In genomic region chr17:75576661-75577060, GRCh38 we compare ENCODE assay signal across 1 cellular context.
TF ChIP-seq lines count a peak whose summit lies in the region.

No MANE protein-coding gene starts in this region.

TF ChIP-seq in HepG2, 621 proteins besides CTCF, POLR2A, EP300 and RAD21 (continued from another document and continues in another):
- TF ChIP-seq ZNF710 (CRISPR knock-in tag; IDR thresholded peaks at IDR 0.05; ENCODE audit: borderline replicate concordance) (no peak), SKI (IDR thresholded peaks at IDR 0.05; ENCODE audit: partially characterized antibody) (peak; percentile 28), SP5 (CRISPR knock-in tag; IDR thresholded peaks at IDR 0.05; ENCODE audit: borderline replicate concordance, low read depth) (peak; percentile 23; the same call in 1 of the 2 replicates), CERS6 (CRISPR knock-in tag; IDR thresholded peaks at IDR 0.05) (no peak), ZNF326 (CRISPR knock-in tag; IDR thresholded peaks at IDR 0.05; ENCODE audit: borderline replicate concordance) (no peak), ZNF709 (CRISPR knock-in tag; IDR thresholded peaks at IDR 0.05) (no peak), MLX (CRISPR knock-in tag; IDR thresholded peaks at IDR 0.05) (peak; percentile 46; the same call in 1 of the 2 replicates), ZBTB4 (CRISPR knock-in tag; IDR thresholded peaks at IDR 0.05; ENCODE audit: borderline replicate concordance) (no peak), ZNF639 (CRISPR knock-in tag; conservative IDR thresholded peaks at IDR 0.05) (no peak), MATR3 (CRISPR knock-in tag; IDR thresholded peaks at IDR 0.05) (no peak), SKIL (CRISPR knock-in tag; IDR thresholded peaks at IDR 0.05; ENCODE audit: borderline replicate concordance) (no peak), AKNA (CRISPR knock-in tag; IDR thresholded peaks at IDR 0.05; ENCODE audit: borderline replicate concordance) (no peak), TEAD3 (CRISPR knock-in tag; optimal IDR thresholded peaks at IDR 0.05; ENCODE audit: borderline replicate concordance) (peak; percentile 68), GMEB2 (CRISPR knock-in tag; IDR thresholded peaks at IDR 0.05; ENCODE audit: low read depth) (no peak), JUNB (CRISPR knock-in tag; IDR thresholded peaks at IDR 0.05; ENCODE audit: borderline replicate concordance) (no peak), MYPOP (CRISPR knock-in tag; IDR thresholded peaks at IDR 0.05) (no peak), MAFG (CRISPR knock-in tag; IDR thresholded peaks at IDR 0.05) (no peak), TSC22D2 (CRISPR knock-in tag; IDR thresholded peaks at IDR 0.05; ENCODE audit: borderline replicate concordance) (0 out of 2 replicates have a peak, but pooled peaks have one; percentile 50), ZNF792 (CRISPR knock-in tag; IDR thresholded peaks at IDR 0.05) (peak; percentile 68; the same call in 1 of the 2 replicates), NFATC3 (CRISPR knock-in tag; IDR thresholded peaks at IDR 0.05) (peak; percentile 53; the same call in 1 of the 2 replicates), CBX1 (IDR thresholded peaks at IDR 0.05; ENCODE audit: low read depth) (no peak), ADNP (CRISPR knock-in tag; IDR thresholded peaks at IDR 0.05) (no peak), ZKSCAN8 (CRISPR knock-in tag; IDR thresholded peaks at IDR 0.05; ENCODE audit: borderline replicate concordance) (peak; percentile 65; the same call in 1 of the 2 replicates), BRD4 (CRISPR knock-in tag; IDR thresholded peaks at IDR 0.05) (no peak), ZNF878 (CRISPR knock-in tag; IDR thresholded peaks at IDR 0.05) (0 out of 2 replicates have a peak, but pooled peaks have one; percentile 48), HNF1B (CRISPR knock-in tag; IDR thresholded peaks at IDR 0.05) (no peak), SP1 (IDR thresholded peaks at IDR 0.05) (no peak), SP1 (CRISPR knock-in tag; IDR thresholded peaks at IDR 0.05) (no peak; the same call in 1 of the 2 replicates), KDM1A (CRISPR knock-in tag; IDR thresholded peaks at IDR 0.05) (peak; percentile 64; the same call in 1 of the 2 replicates), ZNF501 (CRISPR knock-in tag; IDR thresholded peaks at IDR 0.05) (no peak), ATRX (CRISPR knock-in tag; IDR thresholded peaks at IDR 0.05; ENCODE audit: borderline replicate concordance) (no peak), ZBTB34 (CRISPR knock-in tag; IDR thresholded peaks at IDR 0.05) (no peak), SALL2 (CRISPR knock-in tag; IDR thresholded peaks at IDR 0.05) (no peak), ZNF768 (CRISPR knock-in tag; IDR thresholded peaks at IDR 0.05) (no peak), IRF2 (CRISPR knock-in tag; IDR thresholded peaks at IDR 0.05) (peak; percentile 78), ZBTB42 (CRISPR knock-in tag; IDR thresholded peaks at IDR 0.05) (no peak), ZNF12 (CRISPR knock-in tag; IDR thresholded peaks at IDR 0.05) (peak; percentile 84; the same call in 1 of the 2 replicates), AGO2 (optimal IDR thresholded peaks at IDR 0.05; ENCODE audit: low read depth, low read length) (no peak)
